ENCODE assay signal across 5 cellular contexts in the genomic region with DNA sequence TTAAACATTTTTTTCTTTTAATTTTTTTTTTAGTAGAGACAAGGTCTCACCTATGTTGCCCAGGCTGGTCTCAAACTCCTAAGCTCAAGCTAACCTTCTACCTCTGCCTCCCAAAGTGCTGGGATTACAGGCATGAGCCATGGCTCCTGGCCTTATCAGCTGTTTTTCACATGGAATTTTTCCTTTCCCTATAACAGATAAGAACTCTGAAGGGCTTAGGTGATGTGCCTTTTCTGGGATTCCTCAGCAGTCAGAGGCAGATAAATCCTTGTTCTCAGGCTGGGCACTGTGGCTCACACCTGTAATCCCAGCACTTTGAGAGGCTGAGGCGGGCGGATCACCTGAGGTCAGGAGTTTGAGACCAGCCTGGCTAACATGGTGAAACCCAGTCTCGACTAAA. TPM values are rescaled to one million over a fixed set of nuclear protein-coding genes. Genes with fewer than 3 reads are reported as not detected.
DNase-seq lines count a peak whose midpoint lies in the region; TF ChIP-seq lines count a peak whose summit lies in the region.
"Not testable (repeated sequence)": the region's sequence is repeated elsewhere in the genome, so short reads cannot be mapped to it uniquely, and the experiment has no call there.

No MANE protein-coding gene starts in this region.

- not testable (repeated sequence) for H3K36me3 ChIP-seq in endodermal cell (ENCODE audit: control insufficient read depth, insufficient read depth, low read length); mesendoderm (ENCODE audit: control insufficient read depth, insufficient read depth, low read length); trophoblast cell (ENCODE audit: control insufficient read depth in 1 of 2, insufficient read depth in 2 of 2, low read length in 2 of 2)

- not testable (repeated sequence) for H3K18ac ChIP-seq in mesendoderm (ENCODE audit: low read length); trophoblast cell (ENCODE audit: low read length)

- not testable (repeated sequence) for H3K56ac ChIP-seq in mesendoderm (ENCODE audit: low read length)

- H3K9me3 Mint-ChIP-seq in endodermal cell: not testable (repeated sequence)

- not testable (repeated sequence) for H2BK5ac ChIP-seq in mesendoderm (ENCODE audit: low read length); trophoblast cell (ENCODE audit: low read depth, low read length, poor library complexity)

- TF ChIP-seq CTCF in endodermal cell (conservative IDR thresholded peaks at IDR 0.05): not testable (repeated sequence)

- not testable (repeated sequence) for H3K23ac ChIP-seq in mesendoderm (ENCODE audit: low read length); trophoblast cell (ENCODE audit: low read length)

- H2BK15ac ChIP-seq in mesendoderm (replicated peaks; ENCODE audit: low read depth): not testable (repeated sequence)

- H3K27me3 ChIP-seq in endodermal cell (ENCODE audit: control insufficient read depth, insufficient read depth, low read length, poor library complexity, severe bottlenecking): peaks cover 81% of the 10 kb centered on the region
- not testable (repeated sequence) for H3K27me3 ChIP-seq in mesendoderm (ENCODE audit: insufficient read depth, low read length, poor library complexity); trophoblast cell (ENCODE audit: insufficient read depth, low read length)

- not testable (repeated sequence) for H4K91ac ChIP-seq in trophoblast cell (ENCODE audit: low read depth, low read length)

- not testable (repeated sequence) for H3K79me2 ChIP-seq in mesendoderm (ENCODE audit: control insufficient read depth, insufficient read depth, low read length); trophoblast cell (ENCODE audit: control insufficient read depth, insufficient read depth, low read length, poor library complexity)

- H3K27ac Mint-ChIP-seq in endodermal cell: not testable (repeated sequence)

- not testable (repeated sequence) for H4K12ac ChIP-seq in trophoblast cell (ENCODE audit: low read depth, low read length)

- not testable (repeated sequence) for H3K36me3 Mint-ChIP-seq in endodermal cell (ENCODE audit: low read depth)

- DNase-seq in NCI-H226 (peak; percentile 49), endodermal cell (peak; percentile 52), mesendoderm (peak; percentile 71), trophoblast cell (peak; percentile 75 to 78), posterior vena cava (ENCODE audit: low spot score) (peak; percentile 3)

- not testable (repeated sequence) for H3K4me2 ChIP-seq in mesendoderm (ENCODE audit: low read length); trophoblast cell (ENCODE audit: low read length)

- not testable (repeated sequence) for H3K4me3 ChIP-seq in endodermal cell (ENCODE audit: low read length); mesendoderm (ENCODE audit: low read length); trophoblast cell (ENCODE audit: low read depth, low read length)

- not testable (repeated sequence) for H3K4me3 Mint-ChIP-seq in endodermal cell

- H3K14ac ChIP-seq in trophoblast cell (ENCODE audit: low read length): not testable (repeated sequence)

- not testable (repeated sequence) for H2BK120ac ChIP-seq in mesendoderm (ENCODE audit: low read depth, low read length); trophoblast cell (ENCODE audit: insufficient read depth, low read length, poor library complexity)

- H2BK12ac ChIP-seq in trophoblast cell (ENCODE audit: low read length): not testable (repeated sequence)

- not testable (repeated sequence) for H4K5ac ChIP-seq in mesendoderm (ENCODE audit: low read length)

- WGBS in endodermal cell (ENCODE audit: insufficient coverage in 1 of 2, insufficient read length in 1 of 2), 2 experiments: 90 to 94% methylated on average over 2 to 3 of the region's 3 CpGs
- WGBS in mesendoderm (ENCODE audit: extremely low coverage, insufficient coverage, low lambda C conversion rate): no CpG with 5 or more reads among the region's 3 CpGs
- no CpG with 5 or more reads among the region's 3 CpGs for WGBS in trophoblast cell (ENCODE audit: extremely low coverage, insufficient coverage, insufficient read length)

- not testable (repeated sequence) for H2AK5ac ChIP-seq in mesendoderm (ENCODE audit: low read length); trophoblast cell (ENCODE audit: low read length)

- H3K27ac ChIP-seq in endodermal cell (ENCODE audit: low read depth, low read length); mesendoderm (ENCODE audit: low read depth, low read length); trophoblast cell (ENCODE audit: low read depth, low read length): not testable (repeated sequence)

- H3K9me3 ChIP-seq in endodermal cell (ENCODE audit: control insufficient read depth, low read length); trophoblast cell (ENCODE audit: insufficient read depth, low read depth, low read length): not testable (repeated sequence)

- intact Hi-C loops in posterior vena cava (cut with DNase I): not testable (repeated sequence)

- not testable (repeated sequence) for H4K8ac ChIP-seq in mesendoderm (ENCODE audit: low read depth, low read length); trophoblast cell (ENCODE audit: low read depth, low read length)

- not testable (repeated sequence) for H2AFZ ChIP-seq in trophoblast cell (ENCODE audit: insufficient read depth, low read length, poor library complexity)

- not testable (repeated sequence) for H3K4me1 ChIP-seq in endodermal cell (ENCODE audit: control insufficient read depth, insufficient read depth, low read length); mesendoderm (ENCODE audit: control insufficient read depth, low read depth, low read length); trophoblast cell (ENCODE audit: control insufficient read depth in 1 of 2, insufficient read depth in 2 of 2, low read length in 2 of 2)

- not testable (repeated sequence) for H3K4ac ChIP-seq in mesendoderm (ENCODE audit: low read depth, low read length); trophoblast cell (ENCODE audit: low read depth, low read length)

- not testable (repeated sequence) for H3K79me1 ChIP-seq in mesendoderm (ENCODE audit: low read length); trophoblast cell (ENCODE audit: low read length)

- peaks cover 10% of the 10 kb centered on the region for H3K4me1 Mint-ChIP-seq in endodermal cell

- not testable (repeated sequence) for H3K9ac ChIP-seq in endodermal cell (ENCODE audit: extremely low read depth, low read length, poor library complexity, severe bottlenecking); mesendoderm (ENCODE audit: low read length); trophoblast cell (ENCODE audit: low read length)

- H3K27me3 Mint-ChIP-seq in endodermal cell (ENCODE audit: insufficient read depth): peaks cover 84% of the 10 kb centered on the region

RNA-seq across cellular contexts. Expression of gene ADCK1, which starts 6.7 kb away (rescaled TPM):
- 1 to 10 TPM; 6.9 to 7.4 TPM for total RNA-seq in endodermal cell
- 10.4 TPM for polyA plus RNA-seq in endodermal cell (2013, experiment 1 of 2)
- polyA plus RNA-seq in endodermal cell (2013, experiment 2 of 2): 8.2 TPM
- polyA plus RNA-seq in mesendoderm (2013, experiment 1 of 2): 6.2 TPM
- 5.6 TPM for polyA plus RNA-seq in mesendoderm (2013, experiment 2 of 2)
- 3.3 and 3.4 TPM in 2 replicates for polyA plus RNA-seq in trophoblast cell (2013)
- 1 to 10 TPM; 5.0 to 6.2 TPM for total RNA-seq in posterior vena cava

RNA-seq across cellular contexts. Expression of gene SNW1, which starts 32.3 kb away (rescaled TPM):
- total RNA-seq in endodermal cell (10 to 100 TPM; 60.8 to 87.8 TPM), posterior vena cava (10 to 100 TPM; 52.5 to 58.1 TPM)
- polyA plus RNA-seq in endodermal cell (2013, experiment 1 of 2): 70.7 TPM
- 66.3 TPM for polyA plus RNA-seq in endodermal cell (2013, experiment 2 of 2)
- polyA plus RNA-seq in mesendoderm (2013, experiment 1 of 2): 77.6 TPM
- 74.8 TPM for polyA plus RNA-seq in mesendoderm (2013, experiment 2 of 2)
- 66.4 and 67.1 TPM in 2 replicates for polyA plus RNA-seq in trophoblast cell (2013)

Comparison
In these comparisons a context has a peak if more than half of its experiments do, and no peak if none do; other contexts are left out.
1. DNase-seq: peak in every context shown above with its lines; median percentile 76 in trophoblast cell; 71 in mesendoderm; 52 in endodermal cell; 49 in NCI-H226; 3 in posterior vena cava.